26 cellular contexts compared by ENCODE assay signal in the genomic region with DNA sequence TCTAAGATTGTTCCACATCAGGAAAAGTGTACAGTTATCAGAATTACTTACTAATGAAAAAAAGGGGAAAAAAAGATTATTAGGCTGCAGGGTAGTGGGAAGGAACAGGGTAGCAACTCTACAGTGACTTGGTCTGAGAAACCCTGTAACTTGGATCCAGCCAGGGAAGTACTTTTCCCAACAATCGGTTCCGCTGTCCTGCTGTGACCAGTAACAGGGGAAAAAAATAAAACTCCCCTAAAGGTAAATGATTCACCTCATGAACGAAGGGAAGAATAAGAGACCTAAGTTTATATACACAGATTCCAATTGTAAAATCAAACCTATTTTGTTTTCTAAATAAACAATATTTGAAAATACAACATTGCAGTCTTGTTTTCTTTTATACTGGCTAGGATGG.
A peak's percentile ranks its signal among the peaks of the same experiment; 100 is the strongest.
DNase-seq lines count a peak whose midpoint lies in the region; ATAC-seq, FAIRE-seq and TF ChIP-seq lines count a peak whose summit lies in the region.
"Had no signal": no experiment of that assay in that cellular context is flagged by ENCODE, and none has a peak within 500 bp of the region (broad histone marks: within the 10 kb centered on the region; RNA-seq: fewer than 3 reads in every experiment).

No MANE protein-coding gene starts in this region.

- no TSS peak for BruUV-seq in MCF 10A (replicated peaks; lab: Mats Ljungman, UMichigan)

- peak overlapping the region; percentile 12 to 25 for H3K27ac ChIP-seq in breast epithelium
- H3K27ac ChIP-seq in small intestine (ENCODE audit: low read depth in 1 of 2, low read length in 1 of 2) = no peak overlapping the region
- H3K27ac ChIP-seq: SJCRH30 had no signal

- 63 to 94% (median 91%) methylated on average over 3 of the region's 3 CpGs for WGBS in small intestine, 3 donors

- H3K27me3 Mint-ChIP-seq in MCF 10A (ENCODE audit: insufficient read depth, unreplicated experiment) (no peaks in the 10 kb centered on the region), nephron progenitor cell (ENCODE audit: low read depth, poor library complexity) (no peaks in the 10 kb centered on the region), type B pancreatic cell (no peaks in the 10 kb centered on the region)

- H3K9ac ChIP-seq in endocrine pancreas (ENCODE audit: control insufficient read depth, insufficient read depth, low read length) = no peak overlapping the region

- CTCF ChIA-PET in MCF 10A (lab: Yijun Ruan, JAX) = interaction anchor here (0.7 kb wide), 1 partner anchor 13 kb away, joined by 3 read pairs; no protein-coding TSS in a partner anchor

- TF ChIP-seq POLR2A in breast epithelium (IDR thresholded peaks at IDR 0.05) = no peak

- H3K27ac Mint-ChIP-seq in MCF 10A (ENCODE audit: low read depth, unreplicated experiment) (no peak overlapping the region), nephron progenitor cell (peak overlapping the region; percentile 99), type B pancreatic cell (no peak overlapping the region)
- H3K27ac Mint-ChIP-seq: CD8-positive, alpha-beta T cell; HFFc6 had no signal

- no peak for ATAC-seq in GM21717 (IDR thresholded peaks at IDR 0.05; ENCODE audit: unreplicated experiment)
- ATAC-seq: CD8-positive, alpha-beta T cell; HepG2 had no signal

- POLR2A ChIA-PET in MCF 10A (lab: Yijun Ruan, JAX) = interaction anchor here (0.6 kb wide), 1 partner anchor 152 kb away, joined by 3 read pairs; no protein-coding TSS in a partner anchor

- H3K27me3 ChIP-seq in breast epithelium = no peaks in the 10 kb centered on the region
- H3K27me3 ChIP-seq in endocrine pancreas (ENCODE audit: control insufficient read depth, insufficient read depth, low read length) = no peaks in the 10 kb centered on the region
- H3K27me3 ChIP-seq in small intestine (ENCODE audit: control insufficient read depth in 2 of 2, insufficient read depth in 2 of 2, low read length in 2 of 2) = no peaks in the 10 kb centered on the region
- H3K27me3 ChIP-seq: SJCRH30 had no signal

- no peaks in the 10 kb centered on the region for H3K9me3 ChIP-seq in breast epithelium
- H3K9me3 ChIP-seq in endocrine pancreas (ENCODE audit: control insufficient read depth, low read length) = no peaks in the 10 kb centered on the region
- H3K9me3 ChIP-seq in small intestine (ENCODE audit: control insufficient read depth, low read depth) = no peaks in the 10 kb centered on the region
- H3K9me3 ChIP-seq: SJCRH30 had no signal

- H3K36me3 Mint-ChIP-seq in MCF 10A (ENCODE audit: insufficient read depth, unreplicated experiment) (peaks cover 5% of the 10 kb centered on the region), nephron progenitor cell (ENCODE audit: low read depth) (peaks cover 5% of the 10 kb centered on the region), type B pancreatic cell (peaks cover 4% of the 10 kb centered on the region)
- H3K36me3 Mint-ChIP-seq: CD8-positive, alpha-beta T cell had no signal

- no peak overlapping the region for H3K4me3 ChIP-seq in breast epithelium
- peak overlapping the region; percentile 40 for H3K4me3 ChIP-seq in endocrine pancreas (ENCODE audit: control insufficient read depth, insufficient read depth, low read length)
- H3K4me3 ChIP-seq in small intestine (ENCODE audit: low read depth in 1 of 2, low read length in 2 of 2) = no peak overlapping the region
- H3K4me3 ChIP-seq: SJCRH30 had no signal

- peaks cover 0 to 7% of the 10 kb centered on the region in 2 donors for H3K4me1 ChIP-seq in breast epithelium
- peaks cover 15% of the 10 kb centered on the region for H3K4me1 ChIP-seq in endocrine pancreas (ENCODE audit: control insufficient read depth, insufficient read depth, low read length)
- H3K4me1 ChIP-seq in small intestine (ENCODE audit: control insufficient read depth in 2 of 2, insufficient read depth in 1 of 2, low read depth in 1 of 2, low read length in 1 of 2) = no peaks in the 10 kb centered on the region
- H3K4me1 ChIP-seq: SJCRH30 had no signal

- H3K4me3 Mint-ChIP-seq in MCF 10A (ENCODE audit: unreplicated experiment) (no peak overlapping the region), nephron progenitor cell (peak overlapping the region; percentile 35), type B pancreatic cell (peak overlapping the region; percentile 27)
- H3K4me3 Mint-ChIP-seq: CD8-positive, alpha-beta T cell; HFFc6 had no signal

- DNase-seq in breast epithelium (ENCODE audit: low spot score in 2 of 2) (no peak), MCF 10A (ENCODE audit: unreplicated experiment) (no peak), nephron progenitor cell (no peak), type B pancreatic cell (ENCODE audit: extremely low spot score, unreplicated experiment) (no peak), small intestine (no peak), NCI-H1048 (lab: John Stamatoyannopoulos, UW) (no peak)
- DNase-seq: 8988T; Calu3; CD8-positive, alpha-beta T cell; GDM1; HFFc6; KBM-7; NCI-H1105; NCI-H1694; NCI-H2081; NCI-H2171 treated with DMSO at 0.1 percent for 48 hours; NCI-H446; NCI-H526 treated with DMSO at 0.1 percent for 48 hours; OCI-M1; SJCRH30 had no signal

- FAIRE-seq in small intestine (lab: Jason Lieb, UNC) = no peak
- FAIRE-seq: GM19239, H54, HepG2, RCC 7860 had no signal

- H3K9me3 Mint-ChIP-seq in MCF 10A (ENCODE audit: unreplicated experiment) = peaks cover 2% of the 10 kb centered on the region
- no peaks in the 10 kb centered on the region for H3K9me3 Mint-ChIP-seq in nephron progenitor cell
- H3K9me3 Mint-ChIP-seq in type B pancreatic cell = peaks cover 12% of the 10 kb centered on the region
- H3K9me3 Mint-ChIP-seq: CD8-positive, alpha-beta T cell had no signal

- intact Hi-C loops in breast epithelium (cut with DNase I; ENCODE audit: low total_unique reads) = no loop called here
- intact Hi-C loops in MCF 10A (cut with micrococcal nuclease) = no loop called here

- TF ChIP-seq CTCF in breast epithelium (IDR thresholded peaks at IDR 0.05) (no peak), MCF 10A (IDR thresholded peaks at IDR 0.05; ENCODE audit: unreplicated experiment) (no peak), nephron progenitor cell (IDR thresholded peaks at IDR 0.05) (no peak), type B pancreatic cell (conservative IDR thresholded peaks at IDR 0.05) (no peak)

- peaks cover 14% of the 10 kb centered on the region for H3K4me1 Mint-ChIP-seq in MCF 10A (ENCODE audit: insufficient read depth, unreplicated experiment)
- H3K4me1 Mint-ChIP-seq in nephron progenitor cell = peaks cover 96% of the 10 kb centered on the region
- H3K4me1 Mint-ChIP-seq in type B pancreatic cell (ENCODE audit: unreplicated experiment) = peaks cover 45% of the 10 kb centered on the region

- H3K36me3 ChIP-seq in breast epithelium = no peaks in the 10 kb centered on the region
- no peaks in the 10 kb centered on the region for H3K36me3 ChIP-seq in endocrine pancreas (ENCODE audit: control insufficient read depth, insufficient read depth, low read length)
- no peaks in the 10 kb centered on the region for H3K36me3 ChIP-seq in small intestine (ENCODE audit: control insufficient read depth in 2 of 2, insufficient read depth in 2 of 2, low read length in 2 of 2)
- H3K36me3 ChIP-seq: SJCRH30 had no signal

Comparison
In these comparisons a context has a peak if more than half of its experiments do, and no peak if none do; other contexts are left out.
1. H3K27ac ChIP-seq: peak in breast epithelium (2 of 2); none in small intestine (0 of 2).